Comparison of ENCODE assay signal across 20 cellular contexts in genomic region chr5:96641922-96642640, GRCh38. TPM values are rescaled to one million over a fixed set of nuclear protein-coding genes. Genes with fewer than 3 reads are reported as not detected.
DNase-seq lines count a peak whose midpoint lies in the region; ATAC-seq, FAIRE-seq and TF ChIP-seq lines count a peak whose summit lies in the region.
"Had no signal": no experiment of that assay in that cellular context is flagged by ENCODE, and none has a peak within 500 bp of the region (broad histone marks: within the 10 kb centered on the region; RNA-seq: fewer than 3 reads in every experiment).

No MANE protein-coding gene starts in this region.

- intact Hi-C loops in uterus (cut with DNase I; ENCODE audit: low total_unique reads): no loop called here

- DNase-seq in GM12892 (ENCODE audit: insufficient read length) (no peak), mesothelial cell of epicardium (ENCODE audit: low spot score in 2 of 2, unreplicated experiment in 2 of 2) (no peak), NCI-H2196 treated with DMSO at 0.1 percent for 48 hours (lab: John Stamatoyannopoulos, UW; ENCODE audit: unreplicated experiment) (no peak), NCI-H345 (lab: John Stamatoyannopoulos, UW) (no peak), AG08395 (ENCODE audit: low spot score) (no peak), uterus (no peak)
- DNase-seq in T-helper 2 cell treated with Interferon-gamma antibody and Interleukin-4, amounts not matched to agents 5 μg/mL and 100 μg/mL, for 36 hours (ENCODE audit: low spot score): no peak
- DNase-seq: CD4-positive, CD25-positive, alpha-beta regulatory T cell; H7; HFFc6; Karpas-422; NCI-H1417; NCI-H1694 treated with DMSO at 0.1 percent for 48 hours; NCI-H2081 treated with DMSO at 0.1 percent for 48 hours had no signal

- no peaks in the 10 kb centered on the region for H3K9me3 ChIP-seq in uterus

- TF ChIP-seq CTCF in mesothelial cell of epicardium (IDR thresholded peaks at IDR 0.05; ENCODE audit: unreplicated experiment): no peak
- TF ChIP-seq CTCF in uterus (IDR thresholded peaks at IDR 0.05): no peak

- H3K9me3 Mint-ChIP-seq in T-helper 2 cell treated with Interferon-gamma antibody and Interleukin-4, amounts not matched to agents 5 μg/mL and 100 μg/mL, for 36 hours: no peaks in the 10 kb centered on the region
- H3K9me3 Mint-ChIP-seq in mesothelial cell of epicardium: no peaks in the 10 kb centered on the region
- H3K9me3 Mint-ChIP-seq: CD4-positive, CD25-positive, alpha-beta regulatory T cell; HFFc6 had no signal

- ATAC-seq in HG03025 (IDR thresholded peaks at IDR 0.05; ENCODE audit: low FRiP score, unreplicated experiment): peak; percentile 71
- ATAC-seq: Panc1, SK-N-SH treated with all-trans-retinoic acid at 6 μM for 48 hours had no signal

- no peaks in the 10 kb centered on the region for H3K36me3 ChIP-seq in uterus

- no peak overlapping the region for H3K27ac ChIP-seq in uterus

- no peaks in the 10 kb centered on the region for H3K27me3 ChIP-seq in uterus

- FAIRE-seq in GM12892 (lab: Jason Lieb, UNC): peak; percentile 63
- FAIRE-seq: G401.6, GM19239, HTR-8/SVneo had no signal

- no peak overlapping the region for H3K4me3 ChIP-seq in uterus

- no peaks in the 10 kb centered on the region for H3K36me3 Mint-ChIP-seq in T-helper 2 cell treated with Interferon-gamma antibody and Interleukin-4, amounts not matched to agents 5 μg/mL and 100 μg/mL, for 36 hours (ENCODE audit: low read depth)
- H3K36me3 Mint-ChIP-seq in mesothelial cell of epicardium: no peaks in the 10 kb centered on the region
- H3K36me3 Mint-ChIP-seq: CD4-positive, CD25-positive, alpha-beta regulatory T cell had no signal

- H3K4me1 ChIP-seq in uterus: no peaks in the 10 kb centered on the region

- peak overlapping the region; percentile 50 for H3K4me3 Mint-ChIP-seq in T-helper 2 cell treated with Interferon-gamma antibody and Interleukin-4, amounts not matched to agents 5 μg/mL and 100 μg/mL, for 36 hours
- no peak overlapping the region for H3K4me3 Mint-ChIP-seq in mesothelial cell of epicardium
- H3K4me3 Mint-ChIP-seq: CD4-positive, CD25-positive, alpha-beta regulatory T cell; HFFc6 had no signal

- H3K27ac Mint-ChIP-seq in T-helper 2 cell treated with Interferon-gamma antibody and Interleukin-4, amounts not matched to agents 5 μg/mL and 100 μg/mL, for 36 hours: peak overlapping the region; percentile 1
- H3K27ac Mint-ChIP-seq in mesothelial cell of epicardium: peak overlapping the region; percentile 90
- H3K27ac Mint-ChIP-seq: HFFc6 had no signal

- peaks cover 51% of the 10 kb centered on the region for H3K27me3 Mint-ChIP-seq in T-helper 2 cell treated with Interferon-gamma antibody and Interleukin-4, amounts not matched to agents 5 μg/mL and 100 μg/mL, for 36 hours (ENCODE audit: low read depth)
- H3K27me3 Mint-ChIP-seq in mesothelial cell of epicardium (ENCODE audit: low read depth): no peaks in the 10 kb centered on the region
- H3K27me3 Mint-ChIP-seq: CD4-positive, CD25-positive, alpha-beta regulatory T cell had no signal

- TF ChIP-seq POLR2A in GM12892 (IDR thresholded peaks at IDR 0.05; ENCODE audit: low read depth, low read length) (no peak), uterus (IDR thresholded peaks at IDR 0.05) (no peak)

- peaks cover 14% of the 10 kb centered on the region for H3K4me1 Mint-ChIP-seq in T-helper 2 cell treated with Interferon-gamma antibody and Interleukin-4, amounts not matched to agents 5 μg/mL and 100 μg/mL, for 36 hours (ENCODE audit: low read depth)
- peaks cover 61% of the 10 kb centered on the region for H3K4me1 Mint-ChIP-seq in mesothelial cell of epicardium

RNA-seq across cellular contexts. Expression of gene CAST, which starts 20.1 kb away (rescaled TPM):
- polyA plus RNA-seq in GM12892 (2012; ENCODE audit: missing spikeins): 67.8 TPM
- 126 to 133 TPM (median 132 TPM) in 3 replicates for total RNA-seq in mesothelial cell of epicardium
- total RNA-seq in uterus: 100 to 1,000 TPM in 3 of 4 donors, 10 to 100 TPM in 1; 98.2 to 350 (median 136) TPM
